ENCODE assay signal across 1 cellular context in the genomic region with DNA sequence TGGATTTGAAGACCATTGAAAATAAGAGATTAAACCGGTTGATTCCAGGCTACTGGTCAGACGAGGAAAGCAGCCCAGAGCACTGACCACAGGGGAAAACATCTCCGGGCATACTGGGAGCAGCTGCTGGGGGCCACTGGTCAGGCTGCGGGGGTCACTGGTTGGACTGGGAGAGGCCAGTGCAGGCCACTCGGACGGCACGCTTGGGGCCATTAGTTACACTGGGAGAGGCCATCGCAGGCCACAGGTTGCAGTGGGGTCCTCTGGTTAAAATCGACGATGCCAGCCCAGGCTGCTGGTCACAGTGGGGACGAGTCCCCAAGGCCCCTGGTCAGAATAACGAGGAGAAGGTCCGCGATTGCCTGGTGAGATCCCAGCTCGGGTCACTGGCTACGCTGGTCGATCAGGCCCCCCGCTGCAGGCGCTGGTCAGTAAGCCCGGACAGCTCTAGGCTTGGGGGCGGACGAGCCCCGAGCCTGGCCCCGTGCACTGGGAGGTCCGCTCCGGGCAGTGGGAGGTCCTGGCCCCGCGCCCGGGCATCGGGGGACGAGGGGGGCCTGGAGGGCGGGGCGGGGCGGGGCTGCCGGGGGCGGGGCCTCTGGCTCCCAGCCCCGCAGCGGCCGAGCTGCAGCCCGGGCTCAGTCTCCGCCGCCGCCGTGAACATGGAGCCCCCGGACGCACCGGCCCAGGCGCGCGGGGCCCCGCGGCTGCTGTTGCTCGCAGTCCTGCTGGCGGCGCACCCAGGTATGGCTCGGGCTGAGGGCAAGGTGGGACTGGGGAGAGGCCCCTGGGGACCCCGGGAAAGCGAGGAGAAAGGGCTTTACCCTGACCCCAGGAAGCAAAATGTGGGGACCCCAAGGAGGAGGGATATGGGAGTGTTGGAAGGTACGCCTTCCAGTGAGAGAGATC.
TF ChIP-seq lines count a peak whose summit lies in the region.

A gene with protein sequence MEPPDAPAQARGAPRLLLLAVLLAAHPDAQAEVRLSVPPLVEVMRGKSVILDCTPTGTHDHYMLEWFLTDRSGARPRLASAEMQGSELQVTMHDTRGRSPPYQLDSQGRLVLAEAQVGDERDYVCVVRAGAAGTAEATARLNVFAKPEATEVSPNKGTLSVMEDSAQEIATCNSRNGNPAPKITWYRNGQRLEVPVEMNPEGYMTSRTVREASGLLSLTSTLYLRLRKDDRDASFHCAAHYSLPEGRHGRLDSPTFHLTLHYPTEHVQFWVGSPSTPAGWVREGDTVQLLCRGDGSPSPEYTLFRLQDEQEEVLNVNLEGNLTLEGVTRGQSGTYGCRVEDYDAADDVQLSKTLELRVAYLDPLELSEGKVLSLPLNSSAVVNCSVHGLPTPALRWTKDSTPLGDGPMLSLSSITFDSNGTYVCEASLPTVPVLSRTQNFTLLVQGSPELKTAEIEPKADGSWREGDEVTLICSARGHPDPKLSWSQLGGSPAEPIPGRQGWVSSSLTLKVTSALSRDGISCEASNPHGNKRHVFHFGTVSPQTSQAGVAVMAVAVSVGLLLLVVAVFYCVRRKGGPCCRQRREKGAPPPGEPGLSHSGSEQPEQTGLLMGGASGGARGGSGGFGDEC (plus strand): TSS at position 641 of the 909 bp plus-strand sequence. CDS start 22 bp downstream, at position 663.

TF ChIP-seq in HepG2, 621 proteins besides CTCF, POLR2A, EP300 and RAD21 (continued from another document and continues in another):
- TF ChIP-seq, protein P1, sequence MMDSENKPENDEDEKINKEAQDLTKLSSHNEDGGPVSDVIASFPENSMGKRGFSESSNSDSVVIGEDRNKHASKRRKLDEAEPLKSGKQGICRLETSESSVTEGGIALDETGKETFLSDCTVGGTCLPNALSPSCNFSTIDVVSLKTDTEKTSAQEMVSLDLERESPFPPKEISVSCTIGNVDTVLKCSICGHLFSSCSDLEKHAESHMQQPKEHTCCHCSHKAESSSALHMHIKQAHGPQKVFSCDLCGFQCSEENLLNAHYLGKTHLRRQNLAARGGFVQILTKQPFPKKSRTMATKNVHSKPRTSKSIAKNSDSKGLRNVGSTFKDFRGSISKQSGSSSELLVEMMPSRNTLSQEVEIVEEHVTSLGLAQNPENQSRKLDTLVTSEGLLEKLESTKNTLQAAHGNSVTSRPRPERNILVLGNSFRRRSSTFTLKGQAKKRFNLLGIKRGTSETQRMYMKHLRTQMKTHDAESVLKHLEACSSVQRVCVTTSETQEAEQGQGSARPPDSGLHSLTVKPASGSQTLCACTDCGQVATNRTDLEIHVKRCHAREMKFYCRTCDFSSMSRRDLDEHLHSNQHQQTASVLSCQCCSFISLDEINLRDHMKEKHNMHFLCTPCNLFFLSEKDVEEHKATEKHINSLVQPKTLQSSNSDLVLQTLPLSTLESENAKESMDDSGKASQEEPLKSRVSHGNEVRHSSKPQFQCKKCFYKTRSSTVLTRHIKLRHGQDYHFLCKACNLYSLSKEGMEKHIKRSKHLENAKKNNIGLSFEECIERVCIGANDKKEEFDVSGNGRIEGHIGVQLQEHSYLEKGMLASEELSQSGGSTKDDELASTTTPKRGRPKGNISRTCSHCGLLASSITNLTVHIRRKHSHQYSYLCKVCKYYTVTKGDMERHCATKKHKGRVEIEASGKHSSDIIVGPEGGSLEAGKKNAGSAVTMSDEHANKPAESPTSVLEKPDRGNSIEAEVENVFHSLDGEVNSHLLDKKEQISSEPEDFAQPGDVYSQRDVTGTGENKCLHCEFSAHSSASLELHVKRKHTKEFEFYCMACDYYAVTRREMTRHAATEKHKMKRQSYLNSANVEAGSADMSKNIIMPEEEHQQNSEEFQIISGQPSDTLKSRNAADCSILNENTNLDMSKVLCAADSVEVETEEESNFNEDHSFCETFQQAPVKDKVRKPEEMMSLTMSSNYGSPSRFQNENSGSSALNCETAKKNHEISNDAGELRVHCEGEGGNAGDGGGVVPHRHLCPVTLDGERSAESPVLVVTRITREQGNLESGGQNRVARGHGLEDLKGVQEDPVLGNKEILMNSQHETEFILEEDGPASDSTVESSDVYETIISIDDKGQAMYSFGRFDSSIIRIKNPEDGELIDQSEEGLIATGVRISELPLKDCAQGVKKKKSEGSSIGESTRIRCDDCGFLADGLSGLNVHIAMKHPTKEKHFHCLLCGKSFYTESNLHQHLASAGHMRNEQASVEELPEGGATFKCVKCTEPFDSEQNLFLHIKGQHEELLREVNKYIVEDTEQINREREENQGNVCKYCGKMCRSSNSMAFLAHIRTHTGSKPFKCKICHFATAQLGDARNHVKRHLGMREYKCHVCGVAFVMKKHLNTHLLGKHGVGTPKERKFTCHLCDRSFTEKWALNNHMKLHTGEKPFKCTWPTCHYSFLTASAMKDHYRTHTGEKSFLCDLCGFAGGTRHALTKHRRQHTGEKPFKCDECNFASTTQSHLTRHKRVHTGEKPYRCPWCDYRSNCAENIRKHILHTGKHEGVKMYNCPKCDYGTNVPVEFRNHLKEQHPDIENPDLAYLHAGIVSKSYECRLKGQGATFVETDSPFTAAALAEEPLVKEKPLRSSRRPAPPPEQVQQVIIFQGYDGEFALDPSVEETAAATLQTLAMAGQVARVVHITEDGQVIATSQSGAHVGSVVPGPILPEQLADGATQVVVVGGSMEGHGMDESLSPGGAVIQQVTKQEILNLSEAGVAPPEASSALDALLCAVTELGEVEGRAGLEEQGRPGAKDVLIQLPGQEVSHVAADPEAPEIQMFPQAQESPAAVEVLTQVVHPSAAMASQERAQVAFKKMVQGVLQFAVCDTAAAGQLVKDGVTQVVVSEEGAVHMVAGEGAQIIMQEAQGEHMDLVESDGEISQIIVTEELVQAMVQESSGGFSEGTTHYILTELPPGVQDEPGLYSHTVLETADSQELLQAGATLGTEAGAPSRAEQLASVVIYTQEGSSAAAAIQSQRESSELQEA (CRISPR knock-in tag; IDR thresholded peaks at IDR 0.05; ENCODE audit: not compliant biosample characterization): peak; percentile 13
- TF ChIP-seq ZNF292 (CRISPR knock-in tag; IDR thresholded peaks at IDR 0.05; ENCODE audit: borderline replicate concordance, low read depth) (no peak), HNF4G (IDR thresholded peaks at IDR 0.05; ENCODE audit: borderline replicate concordance, low read depth, low read length) (no peak), HNF4G (CRISPR knock-in tag; IDR thresholded peaks at IDR 0.05; ENCODE audit: borderline replicate concordance, low read depth) (no peak), TAF1 (CRISPR knock-in tag; IDR thresholded peaks at IDR 0.05) (peak; percentile 77), PHF5A (CRISPR knock-in tag; IDR thresholded peaks at IDR 0.05; ENCODE audit: low read depth, unreplicated experiment) (no peak), MLLT10 (CRISPR knock-in tag; IDR thresholded peaks at IDR 0.05) (no peak), MAZ (IDR thresholded peaks at IDR 0.05; ENCODE audit: borderline replicate concordance, low read depth, low read length) (peak; percentile 14; the same call in 1 of the 2 replicates), MAZ (CRISPR knock-in tag; IDR thresholded peaks at IDR 0.05; ENCODE audit: low read depth) (peak; percentile 62; the same call in 1 of the 2 replicates), MAFG (CRISPR knock-in tag; IDR thresholded peaks at IDR 0.05) (0 out of 2 replicates have a peak, but pooled peaks have one; percentile 30), ZGPAT (CRISPR knock-in tag; IDR thresholded peaks at IDR 0.05) (peak; percentile 34), ZFP36 (IDR thresholded peaks at IDR 0.05; ENCODE audit: borderline replicate concordance, low read depth, low read length, partially characterized antibody) (no peak), ZNF136 (CRISPR knock-in tag; IDR thresholded peaks at IDR 0.05; ENCODE audit: low read depth) (no peak), THAP8 (CRISPR knock-in tag; IDR thresholded peaks at IDR 0.05; ENCODE audit: borderline replicate concordance) (no peak), SNAPC2 (CRISPR knock-in tag; IDR thresholded peaks at IDR 0.05) (0 out of 2 replicates have a peak, but pooled peaks have one; percentile 67), RFX5 (IDR thresholded peaks at IDR 0.05; ENCODE audit: low read depth, low read length) (no peak), HDAC1 (CRISPR knock-in tag; IDR thresholded peaks at IDR 0.05) (peak; percentile 45; the same call in 1 of the 2 replicates), PATZ1 (CRISPR knock-in tag; IDR thresholded peaks at IDR 0.05) (peak; percentile 78), ZNF788 (CRISPR knock-in tag; IDR thresholded peaks at IDR 0.05; ENCODE audit: borderline replicate concordance) (0 out of 2 replicates have a peak, but pooled peaks have one; percentile 29), TMF1 (CRISPR knock-in tag; IDR thresholded peaks at IDR 0.05; ENCODE audit: low read depth) (no peak), PITX1 (CRISPR knock-in tag; IDR thresholded peaks at IDR 0.05) (0 out of 2 replicates have a peak, but pooled peaks have one; percentile 10), SOX13 (IDR thresholded peaks at IDR 0.05) (no peak), SOX13 (CRISPR knock-in tag; conservative IDR thresholded peaks at IDR 0.05 in 1 of 2, IDR thresholded peaks at IDR 0.05 in 1 of 2) (0 out of 4 replicates have a peak, but pooled peaks of 1 of the 2 experiments have one; percentile 12), NCOR1 (IDR thresholded peaks at IDR 0.05; ENCODE audit: borderline replicate concordance, low read length) (no peak), ZNF747 (CRISPR knock-in tag; IDR thresholded peaks at IDR 0.05; ENCODE audit: borderline replicate concordance) (peak; percentile 22; the same call in 1 of the 2 replicates), ZNF329 (CRISPR knock-in tag; IDR thresholded peaks at IDR 0.05; ENCODE audit: low read depth) (no peak), ZNF672 (CRISPR knock-in tag; IDR thresholded peaks at IDR 0.05) (no peak)
- TF ChIP-seq, protein P2, sequence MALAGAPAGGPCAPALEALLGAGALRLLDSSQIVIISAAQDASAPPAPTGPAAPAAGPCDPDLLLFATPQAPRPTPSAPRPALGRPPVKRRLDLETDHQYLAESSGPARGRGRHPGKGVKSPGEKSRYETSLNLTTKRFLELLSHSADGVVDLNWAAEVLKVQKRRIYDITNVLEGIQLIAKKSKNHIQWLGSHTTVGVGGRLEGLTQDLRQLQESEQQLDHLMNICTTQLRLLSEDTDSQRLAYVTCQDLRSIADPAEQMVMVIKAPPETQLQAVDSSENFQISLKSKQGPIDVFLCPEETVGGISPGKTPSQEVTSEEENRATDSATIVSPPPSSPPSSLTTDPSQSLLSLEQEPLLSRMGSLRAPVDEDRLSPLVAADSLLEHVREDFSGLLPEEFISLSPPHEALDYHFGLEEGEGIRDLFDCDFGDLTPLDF (CRISPR knock-in tag; IDR thresholded peaks at IDR 0.05): no peak
- TF ChIP-seq, protein P3, sequence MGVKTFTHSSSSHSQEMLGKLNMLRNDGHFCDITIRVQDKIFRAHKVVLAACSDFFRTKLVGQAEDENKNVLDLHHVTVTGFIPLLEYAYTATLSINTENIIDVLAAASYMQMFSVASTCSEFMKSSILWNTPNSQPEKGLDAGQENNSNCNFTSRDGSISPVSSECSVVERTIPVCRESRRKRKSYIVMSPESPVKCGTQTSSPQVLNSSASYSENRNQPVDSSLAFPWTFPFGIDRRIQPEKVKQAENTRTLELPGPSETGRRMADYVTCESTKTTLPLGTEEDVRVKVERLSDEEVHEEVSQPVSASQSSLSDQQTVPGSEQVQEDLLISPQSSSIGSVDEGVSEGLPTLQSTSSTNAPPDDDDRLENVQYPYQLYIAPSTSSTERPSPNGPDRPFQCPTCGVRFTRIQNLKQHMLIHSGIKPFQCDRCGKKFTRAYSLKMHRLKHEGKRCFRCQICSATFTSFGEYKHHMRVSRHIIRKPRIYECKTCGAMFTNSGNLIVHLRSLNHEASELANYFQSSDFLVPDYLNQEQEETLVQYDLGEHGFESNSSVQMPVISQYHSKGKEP (CRISPR knock-in tag; IDR thresholded peaks at IDR 0.05): 0 out of 2 replicates have a peak, but pooled peaks have one; percentile 19
- TF ChIP-seq, protein P4, sequence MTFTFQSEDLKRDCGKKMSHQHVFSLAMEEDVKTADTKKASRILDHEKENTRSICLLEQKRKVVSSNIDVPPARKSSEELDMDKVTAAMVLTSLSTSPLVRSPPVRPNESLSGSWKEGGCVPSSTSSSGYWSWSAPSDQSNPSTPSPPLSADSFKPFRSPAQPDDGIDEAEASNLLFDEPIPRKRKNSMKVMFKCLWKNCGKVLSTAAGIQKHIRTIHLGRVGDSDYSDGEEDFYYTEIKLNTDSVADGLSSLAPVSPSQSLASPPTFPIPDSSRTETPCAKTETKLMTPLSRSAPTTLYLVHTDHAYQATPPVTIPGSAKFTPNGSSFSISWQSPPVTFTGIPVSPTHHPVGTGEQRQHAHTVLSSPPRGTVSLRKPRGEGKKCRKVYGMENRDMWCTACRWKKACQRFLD (CRISPR knock-in tag; IDR thresholded peaks at IDR 0.05; ENCODE audit: borderline replicate concordance): no peak
- TF ChIP-seq, protein P5, sequence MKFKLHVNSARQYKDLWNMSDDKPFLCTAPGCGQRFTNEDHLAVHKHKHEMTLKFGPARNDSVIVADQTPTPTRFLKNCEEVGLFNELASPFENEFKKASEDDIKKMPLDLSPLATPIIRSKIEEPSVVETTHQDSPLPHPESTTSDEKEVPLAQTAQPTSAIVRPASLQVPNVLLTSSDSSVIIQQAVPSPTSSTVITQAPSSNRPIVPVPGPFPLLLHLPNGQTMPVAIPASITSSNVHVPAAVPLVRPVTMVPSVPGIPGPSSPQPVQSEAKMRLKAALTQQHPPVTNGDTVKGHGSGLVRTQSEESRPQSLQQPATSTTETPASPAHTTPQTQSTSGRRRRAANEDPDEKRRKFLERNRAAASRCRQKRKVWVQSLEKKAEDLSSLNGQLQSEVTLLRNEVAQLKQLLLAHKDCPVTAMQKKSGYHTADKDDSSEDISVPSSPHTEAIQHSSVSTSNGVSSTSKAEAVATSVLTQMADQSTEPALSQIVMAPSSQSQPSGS (CRISPR knock-in tag; IDR thresholded peaks at IDR 0.05): 0 out of 2 replicates have a peak, but pooled peaks have one; percentile 39
